Comparison of ENCODE assay signal across 14 cellular contexts in the genomic region with DNA sequence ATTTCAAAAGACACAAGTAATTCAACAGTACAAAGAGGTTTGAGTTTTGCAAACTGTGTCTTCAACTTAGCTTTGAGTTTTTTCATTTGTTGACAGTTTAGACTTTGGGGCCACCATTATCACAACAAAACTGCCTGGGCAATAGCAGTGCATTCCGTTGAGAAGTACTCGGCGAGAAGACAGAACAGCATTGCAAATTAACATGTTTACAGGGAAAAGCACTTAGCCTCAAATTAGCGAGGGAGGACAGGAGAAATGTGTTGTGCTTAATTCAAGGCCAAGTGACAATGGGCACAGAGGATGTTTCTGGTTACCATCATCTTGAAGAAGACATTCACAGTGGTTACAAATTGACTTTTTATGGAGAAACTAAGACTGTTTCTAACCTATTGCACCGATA.
DNase-seq lines count a peak whose midpoint lies in the region; ATAC-seq and TF ChIP-seq lines count a peak whose summit lies in the region.
"Had no signal": no experiment of that assay in that cellular context is flagged by ENCODE, and none has a peak within 500 bp of the region (broad histone marks: within the 10 kb centered on the region; RNA-seq: fewer than 3 reads in every experiment).

No MANE protein-coding gene starts in this region.

- DNase-seq in H9 (no peak), WTC11 (ENCODE audit: low spot score) (no peak), mesendoderm (peak; percentile 32), aorta (no peak), heart left ventricle (no peak), DMS 273 (lab: John Stamatoyannopoulos, UW; ENCODE audit: unreplicated experiment) (no peak)
- DNase-seq in activated naive CD4-positive, alpha-beta T cell treated with anti-CD3 and anti-CD28 coated beads, Interleukin-2, amount 50 U/mL, for 16 hours = no peak
- DNase-seq: 8988T; CD4-positive, alpha-beta memory T cell; DMS79 treated with DMSO at 0.1 percent for 48 hours; HCEC 1CT had no signal

- no peaks in the 10 kb centered on the region for H3K36me3 ChIP-seq in mesendoderm (ENCODE audit: control insufficient read depth, insufficient read depth, low read length)
- no peaks in the 10 kb centered on the region for H3K36me3 ChIP-seq in aorta (ENCODE audit: control insufficient read depth in 1 of 2, insufficient read depth in 2 of 2, low read length in 1 of 2)
- H3K36me3 ChIP-seq in heart left ventricle = no peaks in the 10 kb centered on the region
- H3K36me3 ChIP-seq: BLaER1 had no signal

- H2AK5ac ChIP-seq in H9 (ENCODE audit: insufficient read length, low read length) = no peak overlapping the region
- no peak overlapping the region for H2AK5ac ChIP-seq in mesendoderm (ENCODE audit: low read length)

- H3K27ac ChIP-seq in H9 (ENCODE audit: insufficient read length, low read depth, low read length) (no peak overlapping the region), mesendoderm (ENCODE audit: low read depth, low read length) (no peak overlapping the region), aorta (ENCODE audit: low read depth in 1 of 2, low read length in 2 of 2) (no peak overlapping the region), heart left ventricle (no peak overlapping the region)
- H3K27ac ChIP-seq: BLaER1 had no signal

- ATAC-seq in WTC11 (peak; percentile 83), aorta (ENCODE audit: low FRiP score) (no peak), heart left ventricle (no peak)
- ATAC-seq: GM12878 had no signal

- H4K20me1 ChIP-seq in H9 (ENCODE audit: control insufficient read depth, insufficient read depth, insufficient read length) = no peaks in the 10 kb centered on the region
- H4K20me1 ChIP-seq: BLaER1 had no signal

- no peak overlapping the region for H4K91ac ChIP-seq in H9 (ENCODE audit: insufficient read length, low read depth, low read length)

- no peak overlapping the region; a peak in 1 of 7 replicates for H3K27ac Mint-ChIP-seq in H9
- H3K27ac Mint-ChIP-seq in WTC11 = peak overlapping the region; percentile 66; the same call in 1 of the 2 replicates
- H3K27ac Mint-ChIP-seq: CD14-positive monocyte; CD4-positive, alpha-beta memory T cell had no signal

- H3K27me3 Mint-ChIP-seq in H9 (ENCODE audit: low read depth) = no peaks in the 10 kb centered on the region
- no peaks in the 10 kb centered on the region for H3K27me3 Mint-ChIP-seq in WTC11 (ENCODE audit: low read depth)
- H3K27me3 Mint-ChIP-seq: CD4-positive, alpha-beta memory T cell had no signal

- H3K56ac ChIP-seq in H9 (ENCODE audit: insufficient read length, low read depth, low read length) = no peak overlapping the region
- H3K56ac ChIP-seq in mesendoderm (ENCODE audit: low read length) = no peak overlapping the region

- peaks cover 5% of the 10 kb centered on the region in 2 experiments for H3K4me1 Mint-ChIP-seq in H9
- H3K4me1 Mint-ChIP-seq in WTC11 = peaks cover 22% of the 10 kb centered on the region
- H3K4me1 Mint-ChIP-seq: CD14-positive monocyte; CD4-positive, alpha-beta memory T cell had no signal

- no peak overlapping the region for H3K18ac ChIP-seq in H9 (ENCODE audit: insufficient read length, low read depth, low read length)
- H3K18ac ChIP-seq in mesendoderm (ENCODE audit: low read length) = no peak overlapping the region

- H3K4me1 ChIP-seq in H9 (ENCODE audit: insufficient read depth, low read length) (peaks cover 5% of the 10 kb centered on the region; the same call in 1 of the 2 replicates), mesendoderm (ENCODE audit: control insufficient read depth, low read depth, low read length) (no peaks in the 10 kb centered on the region), aorta (ENCODE audit: control insufficient read depth in 1 of 2, insufficient read depth in 2 of 2, low read length in 2 of 2) (no peaks in the 10 kb centered on the region), heart left ventricle (no peaks in the 10 kb centered on the region)
- H3K4me1 ChIP-seq: BLaER1 had no signal

- TF ChIP-seq CTCF in H9 (conservative IDR thresholded peaks at IDR 0.05) (no peak), WTC11 (IDR thresholded peaks at IDR 0.05) (no peak), heart left ventricle (IDR thresholded peaks at IDR 0.05) (no peak)

- H3K4me2 ChIP-seq in H9 (ENCODE audit: insufficient read depth, insufficient read length, low read length) = no peak overlapping the region
- no peak overlapping the region for H3K4me2 ChIP-seq in mesendoderm (ENCODE audit: low read length)
- H3K4me2 ChIP-seq: BLaER1 had no signal

- H2BK5ac ChIP-seq in H9 (ENCODE audit: insufficient read length, low read length) (no peak overlapping the region), mesendoderm (ENCODE audit: low read length) (no peak overlapping the region)

- TF ChIP-seq POLR2A in heart left ventricle (IDR thresholded peaks at IDR 0.05) = no peak

- H3K14ac ChIP-seq in H9 (ENCODE audit: insufficient read depth, low read length) = no peak overlapping the region

- H2BK12ac ChIP-seq in H9 (ENCODE audit: insufficient read length, low read depth, low read length) = no peak overlapping the region

- no peak overlapping the region for H4K5ac ChIP-seq in H9 (ENCODE audit: insufficient read length, low read depth, low read length)
- no peak overlapping the region for H4K5ac ChIP-seq in mesendoderm (ENCODE audit: low read length)

- H3K9ac ChIP-seq in H9 (ENCODE audit: extremely low read depth, insufficient read length, low read length) (no peak overlapping the region), mesendoderm (ENCODE audit: low read length) (no peak overlapping the region)
- H3K9ac ChIP-seq: BLaER1 had no signal

- H3K4ac ChIP-seq in H9 (ENCODE audit: low read depth, low read length) = no peak overlapping the region
- H3K4ac ChIP-seq in mesendoderm (ENCODE audit: low read depth, low read length) = no peak overlapping the region

- H3K79me2 ChIP-seq in H9 (ENCODE audit: insufficient read depth, low read length) (no peaks in the 10 kb centered on the region), mesendoderm (ENCODE audit: control insufficient read depth, insufficient read depth, low read length) (no peaks in the 10 kb centered on the region)

- H3K36me3 Mint-ChIP-seq in H9 (ENCODE audit: insufficient read depth in 1 of 3, low read depth in 3 of 3) (no peaks in the 10 kb centered on the region), WTC11 (no peaks in the 10 kb centered on the region)
- H3K36me3 Mint-ChIP-seq: CD14-positive monocyte; CD4-positive, alpha-beta memory T cell had no signal

- no CpG with 5 or more reads among the region's 5 CpGs for WGBS in H9 (ENCODE audit: extremely low coverage, insufficient read length, low lambda C conversion rate)
- no CpG with 5 or more reads among the region's 5 CpGs for WGBS in mesendoderm (ENCODE audit: extremely low coverage, insufficient coverage, low lambda C conversion rate)
- 87 to 91% methylated on average over 5 of the region's 5 CpGs for WGBS in aorta, 2 donors
- WGBS in heart left ventricle, 4 donors = 81 to 89% (median 84%) methylated on average over 5 of the region's 5 CpGs

- no peak overlapping the region for H3T11ph ChIP-seq in H9 (ENCODE audit: low read length)

- H4K8ac ChIP-seq in H9 (replicated peaks; ENCODE audit: insufficient read length, low read depth, low read length) (no peak overlapping the region), mesendoderm (ENCODE audit: low read depth, low read length) (no peak overlapping the region)

- H2AFZ ChIP-seq in H9 (ENCODE audit: low read length) = peak overlapping the region; percentile 54

- no peak overlapping the region for H3K23ac ChIP-seq in H9 (ENCODE audit: insufficient read length, low read depth, low read length)
- no peak overlapping the region for H3K23ac ChIP-seq in mesendoderm (ENCODE audit: low read length)

- no peak overlapping the region for H3K4me3 Mint-ChIP-seq in H9
- H3K4me3 Mint-ChIP-seq in WTC11 = peak overlapping the region; percentile 37; the same call in 1 of the 2 replicates
- H3K4me3 Mint-ChIP-seq: CD14-positive monocyte; CD4-positive, alpha-beta memory T cell had no signal

- CTCF ChIA-PET in WTC11 (lab: Charles Lee) = no interaction called here

- H3K9me3 ChIP-seq in H9 (ENCODE audit: control insufficient read depth, low read depth, low read length) = no peaks in the 10 kb centered on the region
- no peaks in the 10 kb centered on the region for H3K9me3 ChIP-seq in aorta (ENCODE audit: control insufficient read depth, low read length)
- H3K9me3 ChIP-seq in heart left ventricle = no peaks in the 10 kb centered on the region
- H3K9me3 ChIP-seq: BLaER1 had no signal

- no peaks in the 10 kb centered on the region for H3K23me2 ChIP-seq in H9 (ENCODE audit: insufficient read length, low read depth, low read length, poor library complexity, severe bottlenecking)

- no peak overlapping the region for H3K4me3 ChIP-seq in mesendoderm (ENCODE audit: low read length)
- no peak overlapping the region for H3K4me3 ChIP-seq in aorta (ENCODE audit: low read length in 2 of 2)
- no peak overlapping the region for H3K4me3 ChIP-seq in heart left ventricle
- H3K4me3 ChIP-seq: BLaER1, GM12878 had no signal

- no peak overlapping the region for H2BK20ac ChIP-seq in H9 (ENCODE audit: low read depth, low read length, poor library complexity, severe bottlenecking)

- no peak overlapping the region for H2BK120ac ChIP-seq in H9 (ENCODE audit: low read depth, low read length, poor library complexity, severe bottlenecking)
- no peak overlapping the region for H2BK120ac ChIP-seq in mesendoderm (ENCODE audit: low read depth, low read length)

- H3K27me3 ChIP-seq in H9 (ENCODE audit: insufficient read depth, low read length) (no peaks in the 10 kb centered on the region), mesendoderm (ENCODE audit: insufficient read depth, low read length, poor library complexity) (no peaks in the 10 kb centered on the region), aorta (ENCODE audit: control insufficient read depth in 1 of 2, insufficient read depth in 2 of 2, low read length in 1 of 2) (no peaks in the 10 kb centered on the region), heart left ventricle (no peaks in the 10 kb centered on the region)
- H3K27me3 ChIP-seq: BLaER1 had no signal

- intact Hi-C loops in aorta (cut with DNase I) (no loop called here), heart left ventricle (cut with DNase I) (no loop called here)

- H2BK15ac ChIP-seq in H9 (ENCODE audit: low read depth, low read length) (no peak overlapping the region), mesendoderm (replicated peaks; ENCODE audit: low read depth) (no peak overlapping the region)

- POLR2A ChIA-PET in WTC11 (lab: Charles Lee) = no interaction called here

- H3K79me1 ChIP-seq in H9 (ENCODE audit: insufficient read depth, low read depth, low read length, poor library complexity, severe bottlenecking) (no peaks in the 10 kb centered on the region), mesendoderm (ENCODE audit: low read length) (no peaks in the 10 kb centered on the region)

- H3K9me3 Mint-ChIP-seq in H9 (no peaks in the 10 kb centered on the region), WTC11 (peaks cover 17% of the 10 kb centered on the region; the same call in 1 of the 2 replicates)

TF ChIP-seq in WTC11, 78 proteins besides CTCF, POLR2A, EP300 and RAD21 (continues in another document):
- TF ChIP-seq KAT7 (CRISPR knock-in tag; IDR thresholded peaks at IDR 0.05; ENCODE audit: borderline replicate concordance) (no peak), ELF4 (CRISPR knock-in tag; IDR thresholded peaks at IDR 0.05; ENCODE audit: low read depth) (no peak), ZBTB21 (CRISPR knock-in tag; IDR thresholded peaks at IDR 0.05; ENCODE audit: borderline replicate concordance) (no peak), ZNF396 (CRISPR knock-in tag; IDR thresholded peaks at IDR 0.05; ENCODE audit: borderline replicate concordance) (no peak), ZNF423 (CRISPR knock-in tag; IDR thresholded peaks at IDR 0.05) (no peak)
